ENCODE assay signal across 21 cellular contexts in genomic region chr4:110075083-110075738, GRCh38.
DNase-seq lines count a peak whose midpoint lies in the region; ATAC-seq, FAIRE-seq and TF ChIP-seq lines count a peak whose summit lies in the region.
"Had no signal": no experiment of that assay in that cellular context is flagged by ENCODE, and none has a peak within 500 bp of the region (broad histone marks: within the 10 kb centered on the region; RNA-seq: fewer than 3 reads in every experiment).

No MANE protein-coding gene starts in this region.

- no peak for TF ChIP-seq EP300 in K562 (IDR thresholded peaks at IDR 0.05; ENCODE audit: low read length)

- TF ChIP-seq POLR2A in K562 (conservative IDR thresholded peaks at IDR 0.05), result no peak

- FAIRE-seq in K562 (lab: Jason Lieb, UNC), result no peak
- FAIRE-seq: endometrium had no signal

- POLR2A ChIA-PET in K562 (lab: Yijun Ruan, JAX), result no interaction called here

- TF ChIP-seq CTCF in K562 (IDR thresholded peaks at IDR 0.05 in 2 of 3, conservative IDR thresholded peaks at IDR 0.05 in 1 of 3; ENCODE audit: insufficient read depth in 2 of 3, low read depth in 1 of 3, low read length in 3 of 3), result no peak

- CTCF ChIA-PET in K562 (lab: Yijun Ruan, JAX; ENCODE audit: low intra/inter-chr PET ratio), result no interaction called here

- peaks cover 0 to 6% of the 10 kb centered on the region in 2 experiments; a peak in 3 of 5 replicates for H3K4me1 ChIP-seq in K562 (replicated peaks in 1 of 2; ENCODE audit: control insufficient read depth in 2 of 2, insufficient read depth in 2 of 2, low read length in 2 of 2)
- H3K4me1 ChIP-seq: ascending aorta had no signal

- H3K9ac ChIP-seq in K562 (ENCODE audit: insufficient read depth in 1 of 2, low read depth in 2 of 2, low read length in 2 of 2), result no peak overlapping the region

- no peak overlapping the region for H3K4me2 ChIP-seq in K562 (ENCODE audit: insufficient read depth, low read length)

- peaks cover 38% of the 10 kb centered on the region; the same call in 2 of the 3 replicates for H3K36me3 ChIP-seq in K562 (ENCODE audit: control insufficient read depth, insufficient read depth, low read length)
- H3K36me3 ChIP-seq: ascending aorta, left ventricle myocardium inferior had no signal

- H3K27ac ChIP-seq in K562 (ENCODE audit: extremely low read depth, low read depth, low read length), result no peak overlapping the region
- H3K27ac ChIP-seq: ascending aorta, left ventricle myocardium inferior had no signal

- H3K9me3 ChIP-seq in K562 (replicated peaks; ENCODE audit: control insufficient read depth, insufficient read depth, low read depth, low read length), result no peaks in the 10 kb centered on the region
- H3K9me3 ChIP-seq: ascending aorta, left ventricle myocardium inferior had no signal

- no peak for TF ChIP-seq RAD21 in K562 (CRISPR knock-in tag; conservative IDR thresholded peaks at IDR 0.05 in 1 of 2, IDR thresholded peaks at IDR 0.05 in 1 of 2)

- H3K79me2 ChIP-seq in K562 (ENCODE audit: control insufficient read depth, insufficient read depth, low read length), result peaks cover 26% of the 10 kb centered on the region

- H2AFZ ChIP-seq in K562 (ENCODE audit: low read depth, low read length), result no peak overlapping the region

- no peak for DNase-seq in K562 (ENCODE audit: extremely low read depth in 1 of 4, low spot score in 3 of 4)
- no peak for DNase-seq in Ammon's horn (ENCODE audit: low spot score)
- no peak for DNase-seq in retina
- DNase-seq in DMS 273 (lab: John Stamatoyannopoulos, UW; ENCODE audit: unreplicated experiment), result no peak
- DNase-seq: activated CD4-positive, alpha-beta T cell treated with anti-CD3 and anti-CD28 coated beads for 1 hour; activated CD8-positive, alpha-beta memory T cell treated with anti-CD3 and anti-CD28 coated beads, Interleukin-2, amount 50 U/mL, for 4 hours; activated naive CD4-positive, alpha-beta T cell treated with anti-CD3 and anti-CD28 coated beads for 36 hours; COR-L47; foreskin melanocyte; H9; left ventricle myocardium inferior; nucleus accumbens; right cardiac atrium; SIG-M5; substantia nigra had no signal

- H3K9me1 ChIP-seq in K562 (ENCODE audit: control insufficient read depth, insufficient read depth, low read length), result no peaks in the 10 kb centered on the region

- no peaks in the 10 kb centered on the region for H4K20me1 ChIP-seq in K562 (replicated peaks; ENCODE audit: control insufficient read depth, insufficient read depth, low read length)

- H3K4me3 ChIP-seq in K562, result no peak overlapping the region
- H3K4me3 ChIP-seq: ascending aorta, left ventricle myocardium inferior had no signal

- intact Hi-C loops in K562 (cut with micrococcal nuclease), result no loop called here

- ATAC-seq in GM18508 (IDR thresholded peaks at IDR 0.05; ENCODE audit: insufficient read depth, unreplicated experiment) (peak; percentile 55), GM19463 (IDR thresholded peaks at IDR 0.05; ENCODE audit: unreplicated experiment) (peak; percentile 83), HG03139 (IDR thresholded peaks at IDR 0.05; ENCODE audit: unreplicated experiment) (peak; percentile 84), K562 (no peak), GM21528 (IDR thresholded peaks at IDR 0.05; ENCODE audit: low FRiP score, unreplicated experiment) (no peak)
- ATAC-seq: right cardiac atrium had no signal

- H3K27me3 ChIP-seq in K562 (ENCODE audit: control insufficient read depth in 2 of 2, insufficient read depth in 2 of 2, low read length in 2 of 2), result no peaks in the 10 kb centered on the region
- H3K27me3 ChIP-seq: ascending aorta had no signal

- in situ Hi-C loops in K562 (cut with MboI), result no loop called here

- BruUV-seq in K562 (replicated peaks; lab: Mats Ljungman, UMichigan), result no TSS peak

TF ChIP-seq in K562, 482 proteins besides CTCF, POLR2A, EP300 and RAD21:
- TF ChIP-seq ZNF584 (CRISPR knock-in tag; IDR thresholded peaks at IDR 0.05; ENCODE audit: low read depth) (no peak), ZNF316 (IDR thresholded peaks at IDR 0.05) (peak; percentile 68), MAFK (IDR thresholded peaks at IDR 0.05; ENCODE audit: low read length) (peak; percentile 12; the same call in 1 of the 2 replicates), CEBPB (tag; IDR thresholded peaks at IDR 0.05) (0 out of 2 replicates have a peak, but pooled peaks have one; percentile 50), C11orf30 (IDR thresholded peaks at IDR 0.05; ENCODE audit: low read depth) (peak; percentile 69), MAFG (tag; conservative IDR thresholded peaks at IDR 0.05) (peak; percentile 68), NFE2 (IDR thresholded peaks at IDR 0.05; ENCODE audit: low read depth) (peak; percentile 65), ZBTB34 (CRISPR knock-in tag; IDR thresholded peaks at IDR 0.05) (no peak)

Comparison
In these comparisons a context has a peak if more than half of its experiments do, and no peak if none do; other contexts are left out.
1. ATAC-seq: peak in GM18508 (single experiment), GM19463 (single experiment) and HG03139 (single experiment); none in K562 (single experiment) and GM21528 (single experiment).